20 cellular contexts compared by ENCODE assay signal in genomic region chr14:31006703-31007102, GRCh38. TPM values are rescaled to one million over a fixed set of nuclear protein-coding genes. Genes with fewer than 3 reads are reported as not detected.
A peak's percentile ranks its signal among the peaks of the same experiment; 100 is the strongest.
DNase-seq lines count a peak whose midpoint lies in the region; ATAC-seq and TF ChIP-seq lines count a peak whose summit lies in the region.
"Had no signal": no experiment of that assay in that cellular context is flagged by ENCODE, and none has a peak within 500 bp of the region (broad histone marks: within the 10 kb centered on the region; RNA-seq: fewer than 3 reads in every experiment).

No MANE protein-coding gene starts in this region.

- intact Hi-C loops in activated CD8-positive, alpha-beta T cell treated with anti-CD3 and anti-CD28 coated beads for 36 hours (cut with micrococcal nuclease), result no loop called here

- no peak overlapping the region for H3K4me2 ChIP-seq in SK-N-SH

- no peaks in the 10 kb centered on the region for H3K4me1 ChIP-seq in CD8-positive, alpha-beta memory T cell (ENCODE audit: insufficient read depth, low read length)
- no peaks in the 10 kb centered on the region for H3K4me1 ChIP-seq in SK-N-SH (ENCODE audit: control insufficient read depth in 1 of 2, insufficient read depth in 2 of 2, low read depth in 1 of 2, low read length in 1 of 2)

- peaks cover 4% of the 10 kb centered on the region for H3F3A ChIP-seq in SK-N-SH (replicated peaks; ENCODE audit: insufficient read depth)

- no peak for TF ChIP-seq CTCF in activated CD8-positive, alpha-beta T cell treated with anti-CD3 and anti-CD28 coated beads for 36 hours (IDR thresholded peaks at IDR 0.05)
- TF ChIP-seq CTCF in SK-N-SH (IDR thresholded peaks at IDR 0.05), result no peak

- no peak for ATAC-seq in activated CD8-positive, alpha-beta T cell treated with anti-CD3 and anti-CD28 coated beads for 36 hours
- ATAC-seq in activated CD8-positive, alpha-beta T cell treated with anti-CD3 and anti-CD28 coated beads, Interleukin-2, amount 10 ng/mL, durations not matched to agents 7 days and 5 days, result no peak
- no peak for ATAC-seq in central memory CD8-positive, alpha-beta T cell (replicated peaks; ENCODE audit: extremely low read depth, poor library complexity, severe bottlenecking)
- ATAC-seq in stimulated activated effector memory CD8-positive, alpha-beta T cell treated with anti-CD3 and anti-CD28 coated beads, Interleukin-12 subunit alpha, Interleukin-12 subunit beta, amount 100 ng/mL, for 72 hours, result no peak
- no peak for ATAC-seq in activated CD4-positive, CD25-positive, alpha-beta regulatory T cell treated with anti-CD3 and anti-CD28 coated beads, Interleukin-2, amount 50 U/mL, for 24 hours

- peak overlapping the region; percentile 2 for H3K27ac Mint-ChIP-seq in activated CD8-positive, alpha-beta T cell treated with anti-CD3 and anti-CD28 coated beads for 36 hours
- no peak overlapping the region for H3K27ac Mint-ChIP-seq in activated CD8-positive, alpha-beta T cell treated with anti-CD3 and anti-CD28 coated beads, Interleukin-2, amount 10 ng/mL, durations not matched to agents 7 days and 5 days
- peak overlapping the region in 5 of 8 donors; percentile 25 to 77 (median 54) for H3K27ac Mint-ChIP-seq in CD8-positive, alpha-beta memory T cell
- H3K27ac Mint-ChIP-seq in central memory CD8-positive, alpha-beta T cell (ENCODE audit: low read depth), result peak overlapping the region; percentile 29
- H3K27ac Mint-ChIP-seq in stimulated activated effector memory CD8-positive, alpha-beta T cell treated with anti-CD3 and anti-CD28 coated beads, Interleukin-12 subunit alpha, Interleukin-12 subunit beta, amount 100 ng/mL, for 72 hours, result peak overlapping the region; percentile 68

- H3K27me3 Mint-ChIP-seq in activated CD8-positive, alpha-beta T cell treated with anti-CD3 and anti-CD28 coated beads for 36 hours, result no peaks in the 10 kb centered on the region
- no peaks in the 10 kb centered on the region for H3K27me3 Mint-ChIP-seq in activated CD8-positive, alpha-beta T cell treated with anti-CD3 and anti-CD28 coated beads, Interleukin-2, amount 10 ng/mL, durations not matched to agents 7 days and 5 days (ENCODE audit: low read depth)
- no peaks in the 10 kb centered on the region for H3K27me3 Mint-ChIP-seq in CD8-positive, alpha-beta memory T cell
- no peaks in the 10 kb centered on the region for H3K27me3 Mint-ChIP-seq in central memory CD8-positive, alpha-beta T cell

- H3K27ac ChIP-seq in CD8-positive, alpha-beta memory T cell (ENCODE audit: low read depth, low read length), result no peak overlapping the region
- no peak overlapping the region for H3K27ac ChIP-seq in SK-N-SH (ENCODE audit: low read depth in 2 of 2, low read length in 1 of 2)
- H3K27ac ChIP-seq: HL-60 had no signal

- DNase-seq in activated CD8-positive, alpha-beta T cell treated with anti-CD3 and anti-CD28 coated beads for 36 hours, result no peak
- no peak for DNase-seq in activated CD8-positive, alpha-beta T cell treated with anti-CD3 and anti-CD28 coated beads, Interleukin-2, amount 10 ng/mL, durations not matched to agents 7 days and 5 days
- no peak for DNase-seq in CD8-positive, alpha-beta memory T cell
- DNase-seq in central memory CD8-positive, alpha-beta T cell (ENCODE audit: low spot score in 2 of 2), result no peak
- DNase-seq in stimulated activated effector memory CD8-positive, alpha-beta T cell treated with anti-CD3 and anti-CD28 coated beads, Interleukin-12 subunit alpha, Interleukin-12 subunit beta, amount 100 ng/mL, for 72 hours (ENCODE audit: low spot score in 2 of 2), result no peak
- DNase-seq in SK-N-SH, result no peak
- DNase-seq: 8988T, ACHN, DMS153, DND-41, NCI-H1048, NCI-H1417 treated with DMSO at 0.1 percent for 48 hours, NCI-H1694 treated with DMSO at 0.1 percent for 48 hours, NCI-H2081, NCI-H2227 treated with DMSO at 0.1 percent for 48 hours, NCI-H526 treated with DMSO at 0.1 percent for 48 hours, Right ventricle myocardium superior, RPMI8226 had no signal

- no peaks in the 10 kb centered on the region for H3K36me3 ChIP-seq in CD8-positive, alpha-beta memory T cell (ENCODE audit: insufficient read depth, low read length)
- H3K36me3 ChIP-seq in SK-N-SH (replicated peaks in 1 of 2; ENCODE audit: control insufficient read depth in 1 of 2, insufficient read depth in 2 of 2, low read length in 1 of 2), result peaks cover 0 to 31% of the 10 kb centered on the region in 2 experiments

- H2AFZ ChIP-seq in SK-N-SH (ENCODE audit: low read depth), result no peak overlapping the region

- peaks cover 20% of the 10 kb centered on the region for H3K36me3 Mint-ChIP-seq in activated CD8-positive, alpha-beta T cell treated with anti-CD3 and anti-CD28 coated beads for 36 hours (ENCODE audit: low read depth)
- H3K36me3 Mint-ChIP-seq in activated CD8-positive, alpha-beta T cell treated with anti-CD3 and anti-CD28 coated beads, Interleukin-2, amount 10 ng/mL, durations not matched to agents 7 days and 5 days (ENCODE audit: low read depth), result peaks cover 20% of the 10 kb centered on the region
- H3K36me3 Mint-ChIP-seq in CD8-positive, alpha-beta memory T cell, result peaks cover 3 to 32% (median 3%) of the 10 kb centered on the region in 3 donors
- peaks cover 15% of the 10 kb centered on the region for H3K36me3 Mint-ChIP-seq in central memory CD8-positive, alpha-beta T cell (ENCODE audit: insufficient read depth)
- peaks cover 44% of the 10 kb centered on the region for H3K36me3 Mint-ChIP-seq in stimulated activated effector memory CD8-positive, alpha-beta T cell treated with anti-CD3 and anti-CD28 coated beads, Interleukin-12 subunit alpha, Interleukin-12 subunit beta, amount 100 ng/mL, for 72 hours

- no peaks in the 10 kb centered on the region for H3K27me3 ChIP-seq in CD8-positive, alpha-beta memory T cell (ENCODE audit: insufficient read depth, low read length, poor library complexity, severe bottlenecking)
- H3K27me3 ChIP-seq in SK-N-SH (ENCODE audit: insufficient read depth), result no peaks in the 10 kb centered on the region

- H3K79me2 ChIP-seq in SK-N-SH (ENCODE audit: insufficient read depth), result peaks cover 100% of the 10 kb centered on the region

- H3K4me3 ChIP-seq in CD8-positive, alpha-beta memory T cell (ENCODE audit: low read length), result no peak overlapping the region
- no peak overlapping the region for H3K4me3 ChIP-seq in SK-N-SH (ENCODE audit: low read depth in 2 of 2, low read length in 1 of 2)

- no peaks in the 10 kb centered on the region for H3K9me3 ChIP-seq in CD8-positive, alpha-beta memory T cell (ENCODE audit: low read length)
- H3K9me3 ChIP-seq in SK-N-SH, result no peaks in the 10 kb centered on the region

- no peak for TF ChIP-seq EP300 in SK-N-SH (IDR thresholded peaks at IDR 0.05; ENCODE audit: borderline replicate concordance in 1 of 2, low read depth in 1 of 2, low read length in 1 of 2)

- no peak for TF ChIP-seq RAD21 in SK-N-SH (IDR thresholded peaks at IDR 0.05; ENCODE audit: low read length)

- no peak overlapping the region for H3K4me3 Mint-ChIP-seq in activated CD8-positive, alpha-beta T cell treated with anti-CD3 and anti-CD28 coated beads for 36 hours
- no peak overlapping the region for H3K4me3 Mint-ChIP-seq in activated CD8-positive, alpha-beta T cell treated with anti-CD3 and anti-CD28 coated beads, Interleukin-2, amount 10 ng/mL, durations not matched to agents 7 days and 5 days
- H3K4me3 Mint-ChIP-seq in CD8-positive, alpha-beta memory T cell, result no peak overlapping the region
- no peak overlapping the region for H3K4me3 Mint-ChIP-seq in central memory CD8-positive, alpha-beta T cell
- no peak overlapping the region for H3K4me3 Mint-ChIP-seq in stimulated activated effector memory CD8-positive, alpha-beta T cell treated with anti-CD3 and anti-CD28 coated beads, Interleukin-12 subunit alpha, Interleukin-12 subunit beta, amount 100 ng/mL, for 72 hours

- H3K4me1 Mint-ChIP-seq in activated CD8-positive, alpha-beta T cell treated with anti-CD3 and anti-CD28 coated beads for 36 hours (ENCODE audit: low read depth), result peaks cover 6% of the 10 kb centered on the region
- H3K4me1 Mint-ChIP-seq in activated CD8-positive, alpha-beta T cell treated with anti-CD3 and anti-CD28 coated beads, Interleukin-2, amount 10 ng/mL, durations not matched to agents 7 days and 5 days (ENCODE audit: low read depth), result peaks cover 10% of the 10 kb centered on the region
- H3K4me1 Mint-ChIP-seq in CD8-positive, alpha-beta memory T cell, result peaks cover 7 to 19% (median 14%) of the 10 kb centered on the region in 3 donors
- no peaks in the 10 kb centered on the region for H3K4me1 Mint-ChIP-seq in central memory CD8-positive, alpha-beta T cell
- peaks cover 7% of the 10 kb centered on the region for H3K4me1 Mint-ChIP-seq in stimulated activated effector memory CD8-positive, alpha-beta T cell treated with anti-CD3 and anti-CD28 coated beads, Interleukin-12 subunit alpha, Interleukin-12 subunit beta, amount 100 ng/mL, for 72 hours

- POLR2A ChIA-PET in activated CD8-positive, alpha-beta T cell treated with anti-CD3 and anti-CD28 coated beads for 36 hours (lab: Charles Lee), result no interaction called here
- POLR2A ChIA-PET in activated CD8-positive, alpha-beta T cell treated with anti-CD3 and anti-CD28 coated beads, Interleukin-2, amount 10 ng/mL, durations not matched to agents 7 days and 5 days (lab: Charles Lee), result interaction anchor here (1.4 kb wide), 1 partner anchor 22 kb away, joined by 4 read pairs; no protein-coding TSS in a partner anchor
- POLR2A ChIA-PET in CD8-positive, alpha-beta memory T cell (lab: Charles Lee), result no interaction called here
- POLR2A ChIA-PET in SK-N-SH (lab: Yijun Ruan, JAX), result no interaction called here

- no peaks in the 10 kb centered on the region for H3K9me3 Mint-ChIP-seq in activated CD8-positive, alpha-beta T cell treated with anti-CD3 and anti-CD28 coated beads for 36 hours
- no peaks in the 10 kb centered on the region for H3K9me3 Mint-ChIP-seq in activated CD8-positive, alpha-beta T cell treated with anti-CD3 and anti-CD28 coated beads, Interleukin-2, amount 10 ng/mL, durations not matched to agents 7 days and 5 days (ENCODE audit: insufficient read depth)
- no peaks in the 10 kb centered on the region for H3K9me3 Mint-ChIP-seq in CD8-positive, alpha-beta memory T cell
- no peaks in the 10 kb centered on the region for H3K9me3 Mint-ChIP-seq in central memory CD8-positive, alpha-beta T cell
- no peaks in the 10 kb centered on the region for H3K9me3 Mint-ChIP-seq in stimulated activated effector memory CD8-positive, alpha-beta T cell treated with anti-CD3 and anti-CD28 coated beads, Interleukin-12 subunit alpha, Interleukin-12 subunit beta, amount 100 ng/mL, for 72 hours

- CTCF ChIA-PET in activated CD8-positive, alpha-beta T cell treated with anti-CD3 and anti-CD28 coated beads for 36 hours (lab: Charles Lee), result no interaction called here
- CTCF ChIA-PET in activated CD8-positive, alpha-beta T cell treated with anti-CD3 and anti-CD28 coated beads, Interleukin-2, amount 10 ng/mL, durations not matched to agents 7 days and 5 days (lab: Charles Lee), result no interaction called here
- CTCF ChIA-PET in CD8-positive, alpha-beta memory T cell (lab: Charles Lee), result no interaction called here
- CTCF ChIA-PET in SK-N-SH (lab: Yijun Ruan, JAX), result no interaction called here

- peaks cover 50% of the 10 kb centered on the region for H4K20me1 ChIP-seq in SK-N-SH (ENCODE audit: insufficient read depth)

- H3K9me2 ChIP-seq in SK-N-SH, result no peaks in the 10 kb centered on the region

- 83% methylated on average over 1 of the region's 1 CpG for WGBS in SK-N-SH (ENCODE audit: low lambda C conversion rate)

- H3K9ac ChIP-seq in SK-N-SH, result no peak overlapping the region

RNA-seq across cellular contexts. Expression of gene AP4S1, which starts 18.7 kb away (rescaled TPM):
- total RNA-seq in activated CD8-positive, alpha-beta T cell treated with anti-CD3 and anti-CD28 coated beads for 36 hours, result 1 to 10 TPM; 3.6 to 4.0 TPM
- total RNA-seq in activated CD8-positive, alpha-beta T cell treated with anti-CD3 and anti-CD28 coated beads, Interleukin-2, amount 10 ng/mL, durations not matched to agents 7 days and 5 days, result 1 to 10 TPM; 7.6 to 7.7 TPM
- total RNA-seq in CD8-positive, alpha-beta memory T cell, result 10 to 100 TPM in 1 of 2 experiments, 1 to 10 TPM in 1; 9.9 to 10.8 TPM
- 7.1 TPM for polyA plus RNA-seq in CD8-positive, alpha-beta memory T cell
- 1.7 and 3.4 TPM in 2 replicates for polyA plus RNA-seq in SK-N-SH (2012; rRNA removed)
- 4.0 and 4.8 TPM in 2 replicates for polyA plus RNA-seq in SK-N-SH (2012; cell fraction: cytosol; rRNA removed)
- polyA plus RNA-seq in SK-N-SH (2012; cell fraction: nucleus; rRNA removed), result 3.7 and 4.9 TPM in 2 replicates

RNA-seq across cellular contexts. Expression of gene STRN3, which starts 19.5 kb away (rescaled TPM):
- total RNA-seq in activated CD8-positive, alpha-beta T cell treated with anti-CD3 and anti-CD28 coated beads for 36 hours, result 10 to 100 TPM; 14.7 to 15.3 TPM
- total RNA-seq in activated CD8-positive, alpha-beta T cell treated with anti-CD3 and anti-CD28 coated beads, Interleukin-2, amount 10 ng/mL, durations not matched to agents 7 days and 5 days, result 10 to 100 TPM; 19.0 to 23.0 TPM
- 10 to 100 TPM; 20.0 to 20.9 TPM for total RNA-seq in CD8-positive, alpha-beta memory T cell
- 4.0 TPM for polyA plus RNA-seq in CD8-positive, alpha-beta memory T cell
- polyA plus RNA-seq in SK-N-SH (2012; rRNA removed), result 7.2 and 8.9 TPM in 2 replicates
- polyA plus RNA-seq in SK-N-SH (2012; cell fraction: cytosol; rRNA removed), result 7.5 and 8.5 TPM in 2 replicates
- 7.4 and 17.1 TPM in 2 replicates for polyA plus RNA-seq in SK-N-SH (2012; cell fraction: nucleus; rRNA removed)
